15 cellular contexts compared by ENCODE assay signal in the genomic region with DNA sequence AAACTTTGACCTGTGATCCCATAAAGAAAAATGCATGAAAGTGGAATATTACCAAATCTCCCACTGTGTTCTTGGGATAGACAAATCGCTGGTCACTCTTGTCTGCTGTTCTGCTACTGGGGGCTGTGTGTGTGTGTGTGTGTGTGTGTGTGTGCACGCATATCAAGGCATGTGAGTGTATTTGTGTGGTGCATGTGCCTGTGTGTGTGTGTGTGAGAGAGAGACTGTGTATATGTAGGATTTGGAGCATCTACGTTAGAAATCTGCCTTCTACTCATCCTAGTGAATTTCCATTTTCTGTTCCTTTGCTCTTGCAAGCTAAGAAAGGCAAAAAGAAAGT.
A peak's percentile ranks its signal among the peaks of the same experiment; 100 is the strongest.
DNase-seq lines count a peak whose midpoint lies in the region; ATAC-seq, FAIRE-seq and TF ChIP-seq lines count a peak whose summit lies in the region.
"Had no signal": no experiment of that assay in that cellular context is flagged by ENCODE, and none has a peak within 500 bp of the region (broad histone marks: within the 10 kb centered on the region; RNA-seq: fewer than 3 reads in every experiment).

No MANE protein-coding gene starts in this region.

- TF ChIP-seq EP300 in K562 (IDR thresholded peaks at IDR 0.05; ENCODE audit: low read length), result no peak

- no peak overlapping the region for H3K9ac ChIP-seq in GM23248
- no peak overlapping the region for H3K9ac ChIP-seq in K562 (ENCODE audit: insufficient read depth in 1 of 2, low read depth in 2 of 2, low read length in 2 of 2)

- H3K9me1 ChIP-seq in K562 (ENCODE audit: control insufficient read depth, insufficient read depth, low read length), result no peaks in the 10 kb centered on the region

- H3K4me3 ChIP-seq in GM23248 (peak overlapping the region; percentile 31), K562 (no peak overlapping the region), left ventricle myocardium inferior (no peak overlapping the region), osteoblast (ENCODE audit: insufficient read depth, low read length) (no peak overlapping the region)

- H3K9me2 ChIP-seq in GM23248 (ENCODE audit: insufficient read depth), result no peaks in the 10 kb centered on the region

- CTCF ChIA-PET in K562 (lab: Yijun Ruan, JAX; ENCODE audit: low intra/inter-chr PET ratio), result no interaction called here

- TF ChIP-seq CTCF in K562 (IDR thresholded peaks at IDR 0.05 in 2 of 3, conservative IDR thresholded peaks at IDR 0.05 in 1 of 3; ENCODE audit: insufficient read depth in 2 of 3, low read depth in 1 of 3, low read length in 3 of 3) (no peak), left ventricle myocardium inferior (IDR thresholded peaks at IDR 0.05; ENCODE audit: borderline replicate concordance) (no peak), osteoblast (IDR thresholded peaks at IDR 0.05; ENCODE audit: extremely low read depth, low read depth, low read length) (no peak)

- BruUV-seq in K562 (replicated peaks; lab: Mats Ljungman, UMichigan), result no TSS peak

- H3K79me2 ChIP-seq in GM23248 (ENCODE audit: insufficient read depth), result no peaks in the 10 kb centered on the region
- H3K79me2 ChIP-seq in K562 (ENCODE audit: control insufficient read depth, insufficient read depth, low read length), result no peaks in the 10 kb centered on the region
- no peaks in the 10 kb centered on the region for H3K79me2 ChIP-seq in osteoblast (ENCODE audit: insufficient read depth, low read length)

- H2AFZ ChIP-seq in GM23248 (no peak overlapping the region), K562 (ENCODE audit: low read depth, low read length) (no peak overlapping the region), osteoblast (ENCODE audit: low read length) (no peak overlapping the region)

- H3K9me3 ChIP-seq in GM23248 (ENCODE audit: low read depth) (no peaks in the 10 kb centered on the region), K562 (replicated peaks; ENCODE audit: control insufficient read depth, insufficient read depth, low read depth, low read length) (no peaks in the 10 kb centered on the region), left ventricle myocardium inferior (replicated peaks) (no peaks in the 10 kb centered on the region), osteoblast (ENCODE audit: low read depth, low read length) (no peaks in the 10 kb centered on the region)
- H3K9me3 ChIP-seq: BE2C had no signal

- DNase-seq in GM23248 (no peak), K562 (ENCODE audit: extremely low read depth in 1 of 4, low spot score in 3 of 4) (no peak), left ventricle myocardium inferior (no peak), osteoblast (ENCODE audit: insufficient read length, low spot score, missing footprints) (no peak), NOMO-1 (lab: John Stamatoyannopoulos, UW; ENCODE audit: unreplicated experiment in 2 of 2) (no peak)
- no peak for DNase-seq in activated naive CD4-positive, alpha-beta T cell (lab: John Stamatoyannopoulos, UW)
- DNase-seq: BE2C; CD4-positive, alpha-beta T cell; DMS53; GOT3; NCI-H1105; NCI-H1694; NCI-H524 treated with DMSO at 0.1 percent for 48 hours; SIG-M5 had no signal

- H3K36me3 ChIP-seq in GM23248 (ENCODE audit: low read depth) (no peaks in the 10 kb centered on the region), K562 (ENCODE audit: control insufficient read depth, insufficient read depth, low read length) (no peaks in the 10 kb centered on the region), left ventricle myocardium inferior (no peaks in the 10 kb centered on the region), osteoblast (ENCODE audit: insufficient read depth, low read length) (no peaks in the 10 kb centered on the region)
- H3K36me3 ChIP-seq: BE2C had no signal

- peak overlapping the region; percentile 75 for H3K4me2 ChIP-seq in GM23248 (ENCODE audit: unreplicated experiment)
- H3K4me2 ChIP-seq in K562 (ENCODE audit: insufficient read depth, low read length), result no peak overlapping the region
- peak overlapping the region; percentile 63 for H3K4me2 ChIP-seq in osteoblast (ENCODE audit: insufficient read depth, low read length)

- peaks cover 43% of the 10 kb centered on the region for H3F3A ChIP-seq in GM23248 (ENCODE audit: insufficient read depth)

- in situ Hi-C loops in GM23248 (cut with MboI) (no loop called here), K562 (cut with MboI) (no loop called here)

- H3K27me3 ChIP-seq in GM23248 (replicated peaks; ENCODE audit: insufficient read depth) (peaks cover 6% of the 10 kb centered on the region; the same call in 1 of the 2 replicates), K562 (ENCODE audit: control insufficient read depth in 2 of 2, insufficient read depth in 2 of 2, low read length in 2 of 2) (no peaks in the 10 kb centered on the region), left ventricle myocardium inferior (ENCODE audit: low read depth) (no peaks in the 10 kb centered on the region), osteoblast (ENCODE audit: insufficient read depth, low read length) (peaks cover 10% of the 10 kb centered on the region)
- H3K27me3 ChIP-seq: BE2C had no signal

- H3K27ac ChIP-seq in GM23248, result 0 out of 2 replicates have a peak overlapping the region, but pooled peaks have one; percentile 0
- no peak overlapping the region for H3K27ac ChIP-seq in K562 (ENCODE audit: extremely low read depth, low read depth, low read length)
- H3K27ac ChIP-seq in left ventricle myocardium inferior (replicated peaks), result peak overlapping the region; percentile 71
- no peak overlapping the region for H3K27ac ChIP-seq in osteoblast (ENCODE audit: low read depth, low read length)

- POLR2A ChIA-PET in K562 (lab: Yijun Ruan, JAX), result no interaction called here

- intact Hi-C loops in K562 (cut with micrococcal nuclease) (no loop called here), left ventricle myocardium inferior (cut with micrococcal nuclease) (no loop called here)

- TF ChIP-seq POLR2A in K562 (conservative IDR thresholded peaks at IDR 0.05), result no peak

- ATAC-seq in K562 (no peak), HG02571 (IDR thresholded peaks at IDR 0.05; ENCODE audit: unreplicated experiment) (no peak)

- peak; percentile 37 for FAIRE-seq in K562 (lab: Jason Lieb, UNC)

- H3K4me1 ChIP-seq in GM23248 (ENCODE audit: insufficient read depth) (peaks cover 35% of the 10 kb centered on the region), K562 (replicated peaks in 1 of 2; ENCODE audit: control insufficient read depth in 2 of 2, insufficient read depth in 2 of 2, low read length in 2 of 2) (peaks cover 0 to 3% of the 10 kb centered on the region in 2 experiments; a peak in 1 of 5 replicates), left ventricle myocardium inferior (peaks cover 40% of the 10 kb centered on the region), osteoblast (ENCODE audit: insufficient read depth, low read length) (peaks cover 28% of the 10 kb centered on the region)

- 28 to 33% methylated on average over 3 of the region's 3 CpGs for WGBS in GM23248 (ENCODE audit: low coverage in 1 of 2, low lambda C conversion rate in 2 of 2, missing lambda C conversion rate in 2 of 2), 2 experiments
- 10% methylated on average over 3 of the region's 3 CpGs for WGBS in K562 (ENCODE audit: insufficient coverage, low coverage, missing lambda C conversion rate)

- TF ChIP-seq RAD21 in K562 (CRISPR knock-in tag; conservative IDR thresholded peaks at IDR 0.05 in 1 of 2, IDR thresholded peaks at IDR 0.05 in 1 of 2), result no peak

- H4K20me1 ChIP-seq in GM23248 (ENCODE audit: insufficient read depth) (no peaks in the 10 kb centered on the region), K562 (replicated peaks; ENCODE audit: control insufficient read depth, insufficient read depth, low read length) (no peaks in the 10 kb centered on the region), osteoblast (ENCODE audit: insufficient read depth, low read length) (no peaks in the 10 kb centered on the region)

TF ChIP-seq in K562, 482 proteins besides CTCF, POLR2A, EP300 and RAD21:
- no peak for TF ChIP-seq TCF7 (IDR thresholded peaks at IDR 0.05; ENCODE audit: borderline replicate concordance)
- TF ChIP-seq NFYB (IDR thresholded peaks at IDR 0.05; ENCODE audit: extremely low read depth, insufficient read length), result no peak
- no peak for TF ChIP-seq ZC3H8 (IDR thresholded peaks at IDR 0.05)
- no peak for TF ChIP-seq ETV5 (CRISPR knock-in tag; IDR thresholded peaks at IDR 0.05; ENCODE audit: low read depth)
- TF ChIP-seq ZNF384 (IDR thresholded peaks at IDR 0.05; ENCODE audit: low read depth, low read length), result no peak
- no peak for TF ChIP-seq ZNF778 (CRISPR knock-in tag; IDR thresholded peaks at IDR 0.05)
- TF ChIP-seq FOXM1 (IDR thresholded peaks at IDR 0.05; ENCODE audit: low read depth), result no peak
- TF ChIP-seq FOXM1 (CRISPR knock-in tag; IDR thresholded peaks at IDR 0.05; ENCODE audit: low read depth), result no peak
- TF ChIP-seq, protein P1, sequence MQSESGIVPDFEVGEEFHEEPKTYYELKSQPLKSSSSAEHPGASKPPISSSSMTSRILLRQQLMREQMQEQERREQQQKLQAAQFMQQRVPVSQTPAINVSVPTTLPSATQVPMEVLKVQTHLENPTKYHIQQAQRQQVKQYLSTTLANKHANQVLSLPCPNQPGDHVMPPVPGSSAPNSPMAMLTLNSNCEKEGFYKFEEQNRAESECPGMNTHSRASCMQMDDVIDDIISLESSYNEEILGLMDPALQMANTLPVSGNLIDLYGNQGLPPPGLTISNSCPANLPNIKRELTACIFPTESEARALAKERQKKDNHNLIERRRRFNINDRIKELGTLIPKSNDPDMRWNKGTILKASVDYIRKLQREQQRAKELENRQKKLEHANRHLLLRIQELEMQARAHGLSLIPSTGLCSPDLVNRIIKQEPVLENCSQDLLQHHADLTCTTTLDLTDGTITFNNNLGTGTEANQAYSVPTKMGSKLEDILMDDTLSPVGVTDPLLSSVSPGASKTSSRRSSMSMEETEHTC (IDR thresholded peaks at IDR 0.05), result no peak
- TF ChIP-seq RBFOX2 (IDR thresholded peaks at IDR 0.05; ENCODE audit: low read depth, low read length), result no peak
- no peak for TF ChIP-seq RFX1 (IDR thresholded peaks at IDR 0.05)
- no peak for TF ChIP-seq ZNF12 (CRISPR knock-in tag; IDR thresholded peaks at IDR 0.05)

Comparison
In these comparisons a context has a peak if more than half of its experiments do, and no peak if none do; other contexts are left out.
1. H3K27ac ChIP-seq: peak in GM23248 (single experiment) and left ventricle myocardium inferior (single experiment); none in K562 (single experiment) and osteoblast (single experiment).